In genomic region chrX:94329182-94329581, GRCh38 we compare ENCODE assay signal across 10 cellular contexts.
"Had no signal": no experiment of that assay in that cellular context is flagged by ENCODE, and none has a peak within 500 bp of the region (broad histone marks: within the 10 kb centered on the region; RNA-seq: fewer than 3 reads in every experiment).

No MANE protein-coding gene starts in this region.

- H3K9ac ChIP-seq: GM23248, KMS-11 had no signal

- H3K9me3 ChIP-seq: HAP-1 had no signal

- H3K4me2 ChIP-seq: KMS-11 had no signal

- H3K4me1 ChIP-seq: HAP-1 had no signal

- DNase-seq: GM23248, GOT3, H7, HFFc6, KBM-7 had no signal

- H3K4me3 ChIP-seq: GM23248, HAP-1 had no signal

- H2AFZ ChIP-seq: GM23248 had no signal

- ATAC-seq: HCT116, HepG2 had no signal

- H3K27ac ChIP-seq: GM23248, HL-60, KMS-11 had no signal

- FAIRE-seq: HepG2 had no signal

- H3K36me3 ChIP-seq: HAP-1 had no signal
